20 cellular contexts compared by ENCODE assay signal in the genomic region with DNA sequence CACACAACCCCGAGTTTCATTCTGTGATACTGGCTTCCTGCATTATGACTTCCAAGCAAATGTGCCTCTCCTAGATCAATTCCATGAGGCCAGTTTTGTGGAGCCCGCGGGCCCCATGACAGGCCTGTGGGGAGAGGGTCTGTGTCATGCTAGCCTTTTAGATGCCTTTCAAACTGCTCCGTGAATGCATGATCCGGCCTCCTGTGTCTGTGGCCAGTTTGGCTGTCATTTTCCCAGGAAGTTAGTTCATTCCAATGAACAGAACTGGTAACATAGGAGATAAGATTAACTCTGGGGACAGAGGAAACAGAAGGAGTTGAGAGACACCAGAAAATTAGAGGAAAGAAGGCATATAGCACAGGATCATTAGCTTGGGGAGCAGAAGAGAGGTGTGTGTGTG. TPM values are rescaled to one million over a fixed set of nuclear protein-coding genes. Genes with fewer than 3 reads are reported as not detected.
"Had no signal": no experiment of that assay in that cellular context is flagged by ENCODE, and none has a peak within 500 bp of the region (broad histone marks: within the 10 kb centered on the region; RNA-seq: fewer than 3 reads in every experiment).

No MANE protein-coding gene starts in this region.

- H3K4me3 Mint-ChIP-seq: activated B cell treated with CpG ODN at 0.5 μM for 24 hours; activated CD8-positive, alpha-beta T cell treated with anti-CD3 and anti-CD28 coated beads for 36 hours; activated T-helper 17 cell treated with anti-CD3 and anti-CD28 coated beads, Interleukin-2, amount 50 U/mL, for 72 hours; natural killer cell treated with Interleukin-12 subunit alpha and Interleukin-12 subunit beta and Interleukin-15 and Interleukin-18, amount 100 ng/mL, for 72 hours had no signal

- H3K4me1 Mint-ChIP-seq: activated B cell treated with CpG ODN at 0.5 μM for 24 hours; activated T-helper 17 cell treated with anti-CD3 and anti-CD28 coated beads, Interleukin-2, amount 50 U/mL, for 72 hours had no signal

- ATAC-seq: activated CD8-positive, alpha-beta T cell treated with anti-CD3 and anti-CD28 coated beads for 36 hours; activated T-helper 17 cell treated with anti-CD3 and anti-CD28 coated beads, Interleukin-2, amount 50 U/mL, for 72 hours; natural killer cell treated with Interleukin-12 subunit alpha and Interleukin-12 subunit beta and Interleukin-15 and Interleukin-18, amount 100 ng/mL, for 72 hours; stimulated activated naive CD8-positive, alpha-beta T cell treated with anti-CD3 and anti-CD28 coated beads, Interleukin-15, Interleukin-2, amounts not matched to agents 100 U/mL and 50 U/mL, for 24 hours had no signal

- H3K27me3 ChIP-seq: dorsolateral prefrontal cortex, transverse colon, vagina had no signal

- H3K27ac ChIP-seq: transverse colon, vagina had no signal

- H3K27me3 Mint-ChIP-seq: activated T-helper 17 cell treated with anti-CD3 and anti-CD28 coated beads, Interleukin-2, amount 50 U/mL, for 72 hours had no signal

- H3K36me3 Mint-ChIP-seq: natural killer cell treated with Interleukin-12 subunit alpha and Interleukin-12 subunit beta and Interleukin-15 and Interleukin-18, amount 100 ng/mL, for 72 hours had no signal

- H3K4me1 ChIP-seq: transverse colon, vagina had no signal

- H3K36me3 ChIP-seq: transverse colon, vagina had no signal

- H3K27ac Mint-ChIP-seq: activated B cell treated with CpG ODN at 0.5 μM for 24 hours; activated CD8-positive, alpha-beta T cell treated with anti-CD3 and anti-CD28 coated beads for 36 hours; activated T-helper 17 cell treated with anti-CD3 and anti-CD28 coated beads, Interleukin-2, amount 50 U/mL, for 72 hours; natural killer cell treated with Interleukin-12 subunit alpha and Interleukin-12 subunit beta and Interleukin-15 and Interleukin-18, amount 100 ng/mL, for 72 hours had no signal

- H3K9me3 Mint-ChIP-seq: activated B cell treated with CpG ODN at 0.5 μM for 24 hours; activated CD8-positive, alpha-beta T cell treated with anti-CD3 and anti-CD28 coated beads for 36 hours; activated T-helper 17 cell treated with anti-CD3 and anti-CD28 coated beads, Interleukin-2, amount 50 U/mL, for 72 hours; natural killer cell treated with Interleukin-12 subunit alpha and Interleukin-12 subunit beta and Interleukin-15 and Interleukin-18, amount 100 ng/mL, for 72 hours had no signal

- H3K9me3 ChIP-seq: transverse colon, vagina had no signal

- H3K4me3 ChIP-seq: transverse colon, vagina had no signal

- DNase-seq: activated B cell treated with CpG ODN at 0.5 μM for 24 hours; activated CD4-positive, alpha-beta T cell treated with anti-CD3 and anti-CD28 coated beads for 48 hours; activated CD8-positive, alpha-beta T cell treated with anti-CD3 and anti-CD28 coated beads for 36 hours; activated naive CD4-positive, alpha-beta T cell; activated T-cell treated with anti-CD3 and anti-CD28 coated beads, Interleukin-2, amount 50 U/mL, for 1 hour; dorsolateral prefrontal cortex; mesendoderm; occipital lobe; stimulated activated naive CD8-positive, alpha-beta T cell treated with anti-CD3 and anti-CD28 coated beads, Interleukin-15, Interleukin-2, amounts not matched to agents 100 U/mL and 50 U/mL, for 24 hours; T-helper 1 cell; T-helper 9 cell; transverse colon had no signal

RNA-seq across cellular contexts. Expression of gene FNDC7, which starts 3.2 kb away (rescaled TPM):
- total RNA-seq: activated B cell treated with CpG ODN at 0.5 μM for 24 hours, epithelial cell of proximal tubule, kidney epithelial cell, lower leg skin, occipital lobe, posterior vena cava, skeletal muscle tissue, transverse colon, vagina had no signal
